ENCODE assay signal across 27 cellular contexts in the genomic region with DNA sequence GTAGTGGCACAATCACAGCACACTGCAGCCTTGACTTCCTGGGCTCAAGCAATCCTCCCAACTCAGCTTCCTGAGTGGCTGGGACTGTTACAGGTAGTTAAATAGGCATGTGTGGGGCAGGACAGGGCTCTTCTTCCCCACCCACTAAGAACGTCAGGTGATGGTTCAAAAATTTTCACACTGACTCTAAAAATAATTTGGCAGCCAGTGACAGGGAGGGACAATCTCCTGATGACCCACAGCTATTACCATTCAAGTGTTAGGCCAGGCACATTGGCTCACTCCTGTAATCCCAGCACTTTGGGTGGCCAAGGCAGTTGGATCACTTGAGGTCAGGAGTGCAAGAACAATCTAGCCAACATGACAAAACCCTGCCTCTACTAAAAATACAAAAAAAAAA. TPM values are rescaled to one million over a fixed set of nuclear protein-coding genes. Genes with fewer than 3 reads are reported as not detected.
A peak's percentile ranks its signal among the peaks of the same experiment; 100 is the strongest.
DNase-seq lines count a peak whose midpoint lies in the region; ATAC-seq, FAIRE-seq and TF ChIP-seq lines count a peak whose summit lies in the region.
"Had no signal": no experiment of that assay in that cellular context is flagged by ENCODE, and none has a peak within 500 bp of the region (broad histone marks: within the 10 kb centered on the region; RNA-seq: fewer than 3 reads in every experiment).

No MANE protein-coding gene starts in this region.

- TF ChIP-seq RAD21 in H1 (IDR thresholded peaks at IDR 0.05 in 1 of 2, conservative IDR thresholded peaks at IDR 0.05 in 1 of 2; ENCODE audit: low read depth in 2 of 2, low read length in 2 of 2): no peak

- H3K79me1 ChIP-seq in H9 (ENCODE audit: insufficient read depth, low read depth, low read length, poor library complexity, severe bottlenecking) (no peaks in the 10 kb centered on the region), H1 (ENCODE audit: low read depth, low read length) (no peaks in the 10 kb centered on the region), mesenchymal stem cell (replicated peaks; ENCODE audit: low read length, poor library complexity, severe bottlenecking) (no peaks in the 10 kb centered on the region)

- H3K14ac ChIP-seq in H9 (ENCODE audit: insufficient read depth, low read length) (no peak overlapping the region), H1 (ENCODE audit: insufficient read length) (no peak overlapping the region), mesenchymal stem cell (ENCODE audit: low read length in 2 of 2) (no peak overlapping the region)

- H3K4me1 Mint-ChIP-seq in H9 (peaks cover 17 to 20% of the 10 kb centered on the region in 2 experiments), T-helper 17 cell (peaks cover 11% of the 10 kb centered on the region)

- 24 to 71% (median 44%) methylated on average over 1 of the region's 1 CpG for WGBS in heart left ventricle, 4 donors
- WGBS in H9 (ENCODE audit: extremely low coverage, insufficient read length, low lambda C conversion rate): no CpG with 5 or more reads among the region's 1 CpG
- 93% methylated on average over 1 of the region's 1 CpG; no CpG with 5 or more reads in 1 of the 2 experiments for WGBS in H1 (ENCODE audit: extremely low coverage in 1 of 2, insufficient coverage in 1 of 2, insufficient read length in 1 of 2, insufficient replicate concordance in 2 of 2, low coverage in 1 of 2, low lambda C conversion rate in 2 of 2, missing lambda C conversion rate in 1 of 2), 2 experiments
- WGBS in mesenchymal stem cell: 81% methylated on average over 1 of the region's 1 CpG

- H3K4me3 Mint-ChIP-seq in H9 (no peak overlapping the region), T-helper 17 cell (no peak overlapping the region)
- H3K4me3 Mint-ChIP-seq: CD14-positive monocyte; CD4-positive, alpha-beta T cell; CD8-positive, alpha-beta memory T cell; GM23338 had no signal

- H3T11ph ChIP-seq in H9 (ENCODE audit: low read length): no peak overlapping the region

- no peak overlapping the region for H3K18ac ChIP-seq in H9 (ENCODE audit: insufficient read length, low read depth, low read length)
- no peak overlapping the region for H3K18ac ChIP-seq in H1 (ENCODE audit: extremely low read depth, low read length)
- no peak overlapping the region for H3K18ac ChIP-seq in mesenchymal stem cell (ENCODE audit: low read depth in 1 of 2, low read length in 2 of 2)

- no peak overlapping the region for H4K8ac ChIP-seq in H9 (replicated peaks; ENCODE audit: insufficient read length, low read depth, low read length)
- no peak overlapping the region for H4K8ac ChIP-seq in H1 (ENCODE audit: extremely low read depth, insufficient read depth, low read length)
- no peak overlapping the region for H4K8ac ChIP-seq in mesenchymal stem cell (ENCODE audit: low read length)

- no peak for TF ChIP-seq EP300 in H1 (IDR thresholded peaks at IDR 0.05; ENCODE audit: borderline replicate concordance in 1 of 2, low read depth in 2 of 2, low read length in 2 of 2)

- TF ChIP-seq POLR2A in heart left ventricle (IDR thresholded peaks at IDR 0.05) (no peak), H1 (IDR thresholded peaks at IDR 0.05; ENCODE audit: control extremely low read depth in 1 of 2, low read depth in 2 of 2, low read length in 2 of 2) (no peak)

- H2AK5ac ChIP-seq in H9 (ENCODE audit: insufficient read length, low read length) (no peak overlapping the region), H1 (ENCODE audit: low read depth, low read length) (no peak overlapping the region), mesenchymal stem cell (ENCODE audit: low read length, severe bottlenecking) (no peak overlapping the region)

- H3K4me1 ChIP-seq in heart left ventricle (no peaks in the 10 kb centered on the region), H9 (ENCODE audit: insufficient read depth, low read length) (peaks cover 2% of the 10 kb centered on the region; the same call in 1 of the 2 replicates), H1 (replicated peaks in 1 of 4; ENCODE audit: control insufficient read depth in 3 of 4, insufficient read depth in 4 of 4, low read length in 3 of 4) (peaks cover 0 to 2% (median 0%) of the 10 kb centered on the region in 4 experiments; a peak in 1 of 7 replicates), mesenchymal stem cell (ENCODE audit: control insufficient read depth, insufficient read depth, low read depth, low read length) (no peaks in the 10 kb centered on the region)
- H3K4me1 ChIP-seq: A549, BE2C had no signal

- intact Hi-C loops in heart left ventricle (cut with DNase I) (no loop called here), cardiac septum (cut with DNase I) (no loop called here)

- H4K5ac ChIP-seq in H9 (ENCODE audit: insufficient read length, low read depth, low read length) (peak overlapping the region; percentile 17), H1 (ENCODE audit: insufficient read length, low read depth, low read length) (no peak overlapping the region)

- H3K56ac ChIP-seq in H9 (ENCODE audit: insufficient read length, low read depth, low read length) (no peak overlapping the region), H1 (replicated peaks; ENCODE audit: insufficient read length, low read depth, low read length) (no peak overlapping the region)

- no peak overlapping the region for H3K23ac ChIP-seq in H9 (ENCODE audit: insufficient read length, low read depth, low read length)
- no peak overlapping the region for H3K23ac ChIP-seq in H1 (ENCODE audit: insufficient read length)
- no peak overlapping the region for H3K23ac ChIP-seq in mesenchymal stem cell (ENCODE audit: low read length in 2 of 2)

- no peak overlapping the region for H2BK20ac ChIP-seq in H9 (ENCODE audit: low read depth, low read length, poor library complexity, severe bottlenecking)
- H2BK20ac ChIP-seq in H1 (ENCODE audit: low read length): no peak overlapping the region

- H2AFZ ChIP-seq in H9 (ENCODE audit: low read length) (no peak overlapping the region), H1 (ENCODE audit: low read length) (no peak overlapping the region), mesenchymal stem cell (ENCODE audit: low read depth, low read length) (no peak overlapping the region)
- H2AFZ ChIP-seq: GM23338 had no signal

- no peak overlapping the region for H2BK5ac ChIP-seq in H9 (ENCODE audit: insufficient read length, low read length)
- no peak overlapping the region for H2BK5ac ChIP-seq in H1 (ENCODE audit: low read depth, low read length)
- H2BK5ac ChIP-seq in mesenchymal stem cell (ENCODE audit: low read depth, low read length, poor library complexity, severe bottlenecking): no peak overlapping the region

- H3K27ac Mint-ChIP-seq in H9 (no peak overlapping the region; a peak in 1 of 7 replicates), T-helper 17 cell (peak overlapping the region; percentile 85)
- H3K27ac Mint-ChIP-seq: CD14-positive monocyte, GM23338 had no signal

- peak in 3 of 4 donors; percentile 22 to 61 (median 33) for ATAC-seq in heart left ventricle
- no peak for ATAC-seq in T-helper 17 cell
- ATAC-seq: A549, GM12878, GM23338 had no signal

- H2BK15ac ChIP-seq in H9 (ENCODE audit: low read depth, low read length) (no peak overlapping the region), H1 (ENCODE audit: low read length) (no peak overlapping the region), mesenchymal stem cell (ENCODE audit: low read depth, poor library complexity, severe bottlenecking) (no peak overlapping the region)

- H3K79me2 ChIP-seq in H9 (ENCODE audit: insufficient read depth, low read length): no peaks in the 10 kb centered on the region
- no peaks in the 10 kb centered on the region for H3K79me2 ChIP-seq in H1 (ENCODE audit: control insufficient read depth in 1 of 2, insufficient read depth in 2 of 2, low read length in 2 of 2)

- H3K23me2 ChIP-seq in H9 (ENCODE audit: insufficient read length, low read depth, low read length, poor library complexity, severe bottlenecking) (no peaks in the 10 kb centered on the region), H1 (ENCODE audit: low read depth, low read length) (no peaks in the 10 kb centered on the region)

- H4K20me1 ChIP-seq in H9 (ENCODE audit: control insufficient read depth, insufficient read depth, insufficient read length) (no peaks in the 10 kb centered on the region), H1 (replicated peaks in 1 of 2; ENCODE audit: control insufficient read depth in 1 of 2, insufficient read depth in 2 of 2, low read length in 2 of 2) (no peaks in the 10 kb centered on the region)
- H4K20me1 ChIP-seq: BLaER1 treated with 17β-estradiol and CSF1 and Interleukin-3, amounts not matched to agents 10 nM and 100 nM had no signal

- no peak for DNase-seq in heart left ventricle
- DNase-seq in cardiac septum (ENCODE audit: low spot score): no peak
- DNase-seq in H9: no peak
- no peak for DNase-seq in T-helper 17 cell
- DNase-seq in H1 (ENCODE audit: low read depth in 1 of 2, low spot score in 2 of 2): no peak
- no peak for DNase-seq in OCI-M2 (lab: John Stamatoyannopoulos, UW; ENCODE audit: unreplicated experiment)
- DNase-seq in stimulated activated CD4-positive, alpha-beta T cell treated with anti-CD3 and anti-CD28 coated beads, Interleukin-15, amount 100 ng/mL, for 24 hours: no peak
- DNase-seq in mesenchymal stem cell: no peak
- DNase-seq: 8988T; ACHN; AML-193; BE2C; CD4-positive, alpha-beta T cell; CD8-positive, alpha-beta memory T cell; DMS 273 treated with DMSO at 0.1 percent for 48 hours; DMS79; EL; GDM1; HCEC 1CT had no signal

- no peak for FAIRE-seq in H1 (lab: Jason Lieb, UNC)
- FAIRE-seq: A549, D721Med, GM12878, GM19239, H54 had no signal

- peaks cover 20 to 32% of the 10 kb centered on the region in 2 experiments for H3K9me3 Mint-ChIP-seq in H9
- H3K9me3 Mint-ChIP-seq: CD4-positive, alpha-beta T cell; CD8-positive, alpha-beta memory T cell had no signal

- POLR2A ChIA-PET in H1 (lab: Charles Lee; ENCODE audit: partially characterized antibody): interaction anchor here (1.6 kb wide), 1 partner anchor 19 kb away, joined by 4 read pairs; no protein-coding TSS in a partner anchor

- H3K27me3 ChIP-seq in heart left ventricle (no peaks in the 10 kb centered on the region), H9 (ENCODE audit: insufficient read depth, low read length) (no peaks in the 10 kb centered on the region), H1 (replicated peaks in 1 of 4; ENCODE audit: control insufficient read depth in 3 of 4, extremely low read depth in 1 of 4, insufficient read depth in 3 of 4, low read length in 3 of 4) (no peaks in the 10 kb centered on the region), mesenchymal stem cell (ENCODE audit: control insufficient read depth in 1 of 2, insufficient read depth in 1 of 2, low read length in 2 of 2) (peaks cover 0 to 5% of the 10 kb centered on the region in 2 experiments)
- H3K27me3 ChIP-seq: BE2C; BLaER1 treated with 17β-estradiol and CSF1 and Interleukin-3, amounts not matched to agents 10 nM and 100 nM had no signal

- no peak overlapping the region for H3K4me2 ChIP-seq in H9 (ENCODE audit: insufficient read depth, insufficient read length, low read length)
- no peak overlapping the region for H3K4me2 ChIP-seq in H1 (ENCODE audit: insufficient read depth in 1 of 2, low read depth in 2 of 2, low read length in 2 of 2)
- H3K4me2 ChIP-seq in mesenchymal stem cell (ENCODE audit: low read length, poor library complexity, severe bottlenecking): no peak overlapping the region
- H3K4me2 ChIP-seq: A549, GM23338 had no signal

- H3K9me3 ChIP-seq in heart left ventricle: no peaks in the 10 kb centered on the region
- H3K9me3 ChIP-seq in H9 (ENCODE audit: control insufficient read depth, low read depth, low read length): no peaks in the 10 kb centered on the region
- H3K9me3 ChIP-seq in T-helper 17 cell (ENCODE audit: control insufficient read depth, low read length, poor library complexity, severe bottlenecking): no peaks in the 10 kb centered on the region
- peaks cover 16 to 19% of the 10 kb centered on the region in 2 experiments for H3K9me3 ChIP-seq in H1 (ENCODE audit: insufficient read depth in 2 of 2, low read depth in 1 of 2, low read length in 1 of 2)
- no peaks in the 10 kb centered on the region for H3K9me3 ChIP-seq in mesenchymal stem cell (ENCODE audit: control insufficient read depth, low read length)
- H3K9me3 ChIP-seq: A549, BE2C had no signal

- H3K36me3 ChIP-seq in heart left ventricle (no peaks in the 10 kb centered on the region), H1 (ENCODE audit: control insufficient read depth in 2 of 4, insufficient read depth in 4 of 4, low read length in 3 of 4) (peaks cover 0 to 4% (median 0%) of the 10 kb centered on the region in 4 experiments; a peak in 1 of 8 replicates), mesenchymal stem cell (ENCODE audit: control insufficient read depth in 1 of 2, insufficient read depth in 2 of 2, low read depth in 1 of 2, low read length in 2 of 2) (no peaks in the 10 kb centered on the region)
- H3K36me3 ChIP-seq: BE2C; BLaER1 treated with 17β-estradiol and CSF1 and Interleukin-3, amounts not matched to agents 10 nM and 100 nM had no signal

- no peak for TF ChIP-seq CTCF in heart left ventricle (IDR thresholded peaks at IDR 0.05)
- TF ChIP-seq CTCF in H9 (conservative IDR thresholded peaks at IDR 0.05): no peak
- TF ChIP-seq CTCF in H1 (IDR thresholded peaks at IDR 0.05; ENCODE audit: control extremely low read depth in 1 of 3, insufficient read depth in 1 of 3, low read depth in 1 of 3, low read length in 3 of 3): no peak

- H3K4me3 ChIP-seq in heart left ventricle (no peak overlapping the region), H1 (ENCODE audit: extremely low read depth in 1 of 4, insufficient read depth in 2 of 4, low read depth in 3 of 4, low read length in 4 of 4) (no peak overlapping the region), mesenchymal stem cell (ENCODE audit: insufficient read depth in 1 of 2, low read depth in 1 of 2, low read length in 2 of 2) (no peak overlapping the region)
- H3K4me3 ChIP-seq: A549; BLaER1 treated with 17β-estradiol and CSF1 and Interleukin-3, amounts not matched to agents 10 nM and 100 nM; GM12878; GM23338 had no signal

- H3K4ac ChIP-seq in H9 (ENCODE audit: low read depth, low read length) (no peak overlapping the region), H1 (replicated peaks; ENCODE audit: insufficient read length, low read depth, low read length) (no peak overlapping the region), mesenchymal stem cell (ENCODE audit: low read depth in 1 of 2, low read length in 2 of 2) (no peak overlapping the region)

- no peak overlapping the region for H4K91ac ChIP-seq in H9 (ENCODE audit: insufficient read length, low read depth, low read length)
- peak overlapping the region; percentile 55 for H4K91ac ChIP-seq in H1 (replicated peaks; ENCODE audit: insufficient read length, low read length)
- H4K91ac ChIP-seq in mesenchymal stem cell (ENCODE audit: low read length): no peak overlapping the region

- H2BK12ac ChIP-seq in H9 (ENCODE audit: insufficient read length, low read depth, low read length) (no peak overlapping the region), H1 (ENCODE audit: low read depth, low read length) (no peak overlapping the region), mesenchymal stem cell (ENCODE audit: low read length in 2 of 2) (no peak overlapping the region)

- CTCF ChIA-PET in H1 (lab: Charles Lee; ENCODE audit: partially characterized antibody): no interaction called here

- peaks cover 15 to 27% (median 19%) of the 10 kb centered on the region in 3 experiments for H3K36me3 Mint-ChIP-seq in H9 (ENCODE audit: insufficient read depth in 1 of 3, low read depth in 3 of 3)
- H3K36me3 Mint-ChIP-seq in T-helper 17 cell (ENCODE audit: low read depth): peaks cover 3% of the 10 kb centered on the region
- H3K36me3 Mint-ChIP-seq: CD14-positive monocyte; CD8-positive, alpha-beta memory T cell had no signal

- H3K27ac ChIP-seq in heart left ventricle (no peak overlapping the region), H9 (ENCODE audit: insufficient read length, low read depth, low read length) (no peak overlapping the region), H1 (ENCODE audit: low read depth, low read length) (no peak overlapping the region), mesenchymal stem cell (ENCODE audit: low read length, poor library complexity, severe bottlenecking) (no peak overlapping the region)
- H3K27ac ChIP-seq: A549; BLaER1 treated with 17β-estradiol and CSF1 and Interleukin-3, amounts not matched to agents 10 nM and 100 nM had no signal

- H3K27me3 Mint-ChIP-seq in H9 (ENCODE audit: low read depth) (peaks cover 2% of the 10 kb centered on the region; the same call in 1 of the 2 replicates), T-helper 17 cell (no peaks in the 10 kb centered on the region)
- H3K27me3 Mint-ChIP-seq: CD4-positive, alpha-beta T cell had no signal

- no peak overlapping the region for H3K9ac ChIP-seq in H9 (ENCODE audit: extremely low read depth, insufficient read length, low read length)
- H3K9ac ChIP-seq in H1 (replicated peaks in 1 of 4; ENCODE audit: extremely low read depth in 1 of 4, low read depth in 3 of 4, low read length in 3 of 4): no peak overlapping the region
- H3K9ac ChIP-seq in mesenchymal stem cell (ENCODE audit: low read length): no peak overlapping the region
- H3K9ac ChIP-seq: BLaER1 treated with 17β-estradiol and CSF1 and Interleukin-3, amounts not matched to agents 10 nM and 100 nM had no signal

- no peak overlapping the region for H2BK120ac ChIP-seq in H9 (ENCODE audit: low read depth, low read length, poor library complexity, severe bottlenecking)
- no peak overlapping the region for H2BK120ac ChIP-seq in H1 (replicated peaks; ENCODE audit: low read depth, low read length)
- no peak overlapping the region for H2BK120ac ChIP-seq in mesenchymal stem cell (ENCODE audit: low read depth, low read length)

RNA-seq across cellular contexts. Expression of gene TRMT10C, which starts 12.2 kb away (rescaled TPM):
- total RNA-seq in heart left ventricle (10 to 100 TPM; 24.5 to 27.6 (median 26.4) TPM), cardiac septum (19.1 TPM), H9 (2021) (53.6 and 58.7 TPM in 2 replicates), T-helper 17 cell (10 to 100 TPM; 27.8 to 29.5 TPM)
- polyA plus RNA-seq in heart left ventricle (10 to 100 TPM; 21.1 to 36.2 TPM), H1 (2011; rRNA removed) (22.3 and 27.4 TPM in 2 replicates)
- total RNA-seq in H1 (2021; fragmentation: NEBNext Ultra II Directional; extraction: Animal tissue kit (Norgen Biotek cat#: 25700)): 49.4 and 55.9 TPM in 2 replicates
- polyA plus RNA-seq in H1 (2011; cell fraction: cytosol; rRNA removed): 26.7 TPM
- 9.4 TPM for polyA plus RNA-seq in H1 (2011; cell fraction: nucleus; rRNA removed)
- 24.3 to 54.2 TPM (median 27.3 TPM) in 4 replicates for polyA plus RNA-seq in H1 (2012, experiment 1 of 2)
- 4.7 TPM for polyA plus RNA-seq in H1 (2012, experiment 2 of 2)
- 71.6 TPM for polyA plus RNA-seq in H1 (2013, experiment 1 of 2)
- polyA plus RNA-seq in H1 (2013, experiment 2 of 2): 67.6 TPM
- 15.6 and 21.5 TPM in 2 replicates for polyA minus RNA-seq in H1 (2011; rRNA and poly(A)+ RNA removed)
- polyA minus RNA-seq in H1 (2011; cell fraction: cytosol; rRNA and poly(A)+ RNA removed): 19.5 TPM
- 19.5 TPM for polyA minus RNA-seq in H1 (2011; cell fraction: nucleus; rRNA and poly(A)+ RNA removed)
- 32.9 TPM for polyA plus RNA-seq in mesenchymal stem cell (2013, experiment 1 of 2)
- polyA plus RNA-seq in mesenchymal stem cell (2013, experiment 2 of 2): 33.6 TPM

RNA-seq across cellular contexts. Expression of gene PCNP, which starts 24.5 kb away (rescaled TPM):
- total RNA-seq in heart left ventricle (100 to 1,000 TPM in 7 of 9 donors, 10 to 100 TPM in 2; 49.7 to 141 (median 121) TPM), cardiac septum (120 TPM), H9 (2021) (209 and 216 TPM in 2 replicates), T-helper 17 cell (100 to 1,000 TPM; 138 to 150 TPM)
- polyA plus RNA-seq in heart left ventricle (10 to 100 TPM; 60.5 to 90.8 TPM), H1 (2011; rRNA removed) (16.4 and 29.1 TPM in 2 replicates)
- 188 and 192 TPM in 2 replicates for total RNA-seq in H1 (2021; fragmentation: NEBNext Ultra II Directional; extraction: Animal tissue kit (Norgen Biotek cat#: 25700))
- polyA plus RNA-seq in H1 (2011; cell fraction: cytosol; rRNA removed): 52.1 TPM
- polyA plus RNA-seq in H1 (2011; cell fraction: nucleus; rRNA removed): 8.5 TPM
- polyA plus RNA-seq in H1 (2012, experiment 1 of 2): 86.8 to 152 TPM (median 95.0 TPM) in 4 replicates
- 13.8 TPM for polyA plus RNA-seq in H1 (2012, experiment 2 of 2)
- 85.8 TPM for polyA plus RNA-seq in H1 (2013, experiment 1 of 2)
- 85.5 TPM for polyA plus RNA-seq in H1 (2013, experiment 2 of 2)
- 17.0 and 18.0 TPM in 2 replicates for polyA minus RNA-seq in H1 (2011; rRNA and poly(A)+ RNA removed)
- 21.3 TPM for polyA minus RNA-seq in H1 (2011; cell fraction: cytosol; rRNA and poly(A)+ RNA removed)
- polyA minus RNA-seq in H1 (2011; cell fraction: nucleus; rRNA and poly(A)+ RNA removed): 23.9 TPM
- 90.4 TPM for polyA plus RNA-seq in mesenchymal stem cell (2013, experiment 1 of 2)
- polyA plus RNA-seq in mesenchymal stem cell (2013, experiment 2 of 2): 93.9 TPM

RNA-seq across cellular contexts. Expression of gene SENP7, which starts 36.5 kb away (rescaled TPM):
- 10 to 100 TPM in 4 of 9 donors, 1 to 10 TPM in 5; 6.6 to 12.0 (median 8.5) TPM for total RNA-seq in heart left ventricle
- 1 to 10 TPM; 5.3 to 6.5 TPM for polyA plus RNA-seq in heart left ventricle
- 11.0 TPM for total RNA-seq in cardiac septum
- 8.0 and 8.4 TPM in 2 replicates for total RNA-seq in H9 (2021)
- total RNA-seq in T-helper 17 cell: 10 to 100 TPM; 39.0 to 48.3 TPM
- total RNA-seq in H1 (2021; fragmentation: NEBNext Ultra II Directional; extraction: Animal tissue kit (Norgen Biotek cat#: 25700)): 6.5 and 7.8 TPM in 2 replicates
- polyA plus RNA-seq in H1 (2011; rRNA removed): 1.6 and 2.8 TPM in 2 replicates
- 5.1 TPM for polyA plus RNA-seq in H1 (2011; cell fraction: cytosol; rRNA removed)
- polyA plus RNA-seq in H1 (2011; cell fraction: nucleus; rRNA removed): 7.3 TPM
- 3.3 to 6.8 TPM (median 4.5 TPM) in 4 replicates for polyA plus RNA-seq in H1 (2012, experiment 1 of 2)
- polyA plus RNA-seq in H1 (2012, experiment 2 of 2): 0.39 TPM
- 6.7 TPM for polyA plus RNA-seq in H1 (2013, experiment 1 of 2)
- polyA plus RNA-seq in H1 (2013, experiment 2 of 2): 5.7 TPM
- polyA minus RNA-seq in H1 (2011; rRNA and poly(A)+ RNA removed): 11.0 and 18.8 TPM in 2 replicates
- polyA minus RNA-seq in H1 (2011; cell fraction: cytosol; rRNA and poly(A)+ RNA removed): 7.0 TPM
- 37.0 TPM for polyA minus RNA-seq in H1 (2011; cell fraction: nucleus; rRNA and poly(A)+ RNA removed)
- polyA plus RNA-seq in mesenchymal stem cell (2013, experiment 1 of 2): 7.4 TPM
- 7.3 TPM for polyA plus RNA-seq in mesenchymal stem cell (2013, experiment 2 of 2)
